ENCODE assay signal across 24 cellular contexts in the genomic region with DNA sequence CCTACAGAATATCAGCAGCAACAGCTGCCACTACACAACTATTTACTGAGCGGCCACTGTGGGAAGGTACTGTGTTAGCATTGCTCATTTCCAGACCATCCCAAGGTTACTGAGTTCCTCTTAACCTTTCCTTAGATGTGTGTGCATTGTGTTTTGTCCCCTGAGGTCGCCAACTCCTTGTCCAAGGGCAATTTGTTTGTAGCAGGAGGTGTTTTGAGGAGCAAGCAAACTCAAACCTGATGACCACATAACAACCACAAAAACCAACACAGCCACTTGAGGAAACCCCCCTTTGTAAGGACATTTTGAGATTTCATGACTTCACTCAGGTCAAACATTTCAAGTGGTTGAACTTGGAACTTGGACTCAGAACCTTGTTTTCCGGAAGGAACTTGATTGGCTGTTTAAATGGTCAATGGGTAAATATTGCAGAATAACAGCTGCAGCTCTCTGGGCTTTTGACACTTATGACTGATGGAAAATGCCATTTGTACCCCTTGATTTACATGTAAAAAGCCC.
A peak's percentile ranks its signal among the peaks of the same experiment; 100 is the strongest.
DNase-seq lines count a peak whose midpoint lies in the region; ATAC-seq, FAIRE-seq and TF ChIP-seq lines count a peak whose summit lies in the region.
"Had no signal": no experiment of that assay in that cellular context is flagged by ENCODE, and none has a peak within 500 bp of the region (broad histone marks: within the 10 kb centered on the region; RNA-seq: fewer than 3 reads in every experiment).

No MANE protein-coding gene starts in this region.

- H3K9me3 Mint-ChIP-seq in astrocyte (ENCODE audit: unreplicated experiment) (no peaks in the 10 kb centered on the region), HFFc6 (no peaks in the 10 kb centered on the region)
- H3K9me3 Mint-ChIP-seq: activated naive CD8-positive, alpha-beta T cell treated with anti-CD3 and anti-CD28 coated beads for 36 hours; natural killer cell had no signal

- H2AFZ ChIP-seq in astrocyte (ENCODE audit: low read depth, low read length), result no peak overlapping the region

- H3K36me3 Mint-ChIP-seq in astrocyte (ENCODE audit: low read depth, unreplicated experiment), result no peaks in the 10 kb centered on the region
- no peaks in the 10 kb centered on the region for H3K36me3 Mint-ChIP-seq in HFFc6 (ENCODE audit: low read depth)
- H3K36me3 Mint-ChIP-seq: activated naive CD8-positive, alpha-beta T cell treated with anti-CD3 and anti-CD28 coated beads for 36 hours; brain; natural killer cell had no signal

- FAIRE-seq in astrocyte (lab: Jason Lieb, UNC), result peak; percentile 5
- FAIRE-seq: endothelial cell of umbilical vein, keratinocyte had no signal

- no peak overlapping the region for H3K4me2 ChIP-seq in astrocyte (ENCODE audit: low read length)
- H3K4me2 ChIP-seq: smooth muscle cell had no signal

- no peak overlapping the region for H3K9ac ChIP-seq in astrocyte (ENCODE audit: low read length)

- peak; percentile 64 for ATAC-seq in GM19025 (IDR thresholded peaks at IDR 0.05; ENCODE audit: low read depth, unreplicated experiment)
- peak; percentile 49 for ATAC-seq in HG02763 (IDR thresholded peaks at IDR 0.05; ENCODE audit: unreplicated experiment)
- ATAC-seq in GM19452 (IDR thresholded peaks at IDR 0.05; ENCODE audit: unreplicated experiment), result no peak
- no peak for ATAC-seq in left cardiac atrium
- ATAC-seq: activated CD4-positive, CD25-positive, alpha-beta regulatory T cell treated with anti-CD3 and anti-CD28 coated beads, Interleukin-2, amount 50 U/mL, for 24 hours; natural killer cell had no signal

- no peak overlapping the region for H3K27ac ChIP-seq in astrocyte (ENCODE audit: low read depth, low read length)
- H3K27ac ChIP-seq: colonic mucosa, Peyer's patch, suprapubic skin had no signal

- H3K9me3 ChIP-seq in astrocyte (ENCODE audit: insufficient read depth, low read depth, low read length), result no peaks in the 10 kb centered on the region
- H3K9me3 ChIP-seq: colonic mucosa, Peyer's patch, suprapubic skin had no signal

- H4K20me1 ChIP-seq in astrocyte (ENCODE audit: insufficient read depth, low read length), result no peaks in the 10 kb centered on the region

- no peak for DNase-seq in astrocyte (ENCODE audit: low read depth)
- no peak for DNase-seq in UCSD-AML1 (lab: John Stamatoyannopoulos, UW; ENCODE audit: unreplicated experiment)
- DNase-seq in HFFc6, result no peak
- DNase-seq in left cardiac atrium, result no peak
- DNase-seq: activated CD8-positive, alpha-beta memory T cell treated with anti-CD3 and anti-CD28 coated beads for 24 hours; activated naive CD8-positive, alpha-beta T cell treated with anti-CD3 and anti-CD28 coated beads for 36 hours; AML-193; colonic mucosa; GOT3; hippocampal formation; natural killer cell; NCI-H226; Peyer's patch; stimulated activated CD4-positive, alpha-beta T cell treated with anti-CD3 and anti-CD28 coated beads, Interleukin-4, amount 100 ng/mL, for 24 hours had no signal

- no peaks in the 10 kb centered on the region for H3K27me3 ChIP-seq in astrocyte (ENCODE audit: insufficient read depth, low read length)
- H3K27me3 ChIP-seq: colonic mucosa, Peyer's patch, suprapubic skin had no signal

- H3K4me3 Mint-ChIP-seq in astrocyte (ENCODE audit: unreplicated experiment), result no peak overlapping the region
- H3K4me3 Mint-ChIP-seq in HFFc6, result no peak overlapping the region
- H3K4me3 Mint-ChIP-seq: activated naive CD8-positive, alpha-beta T cell treated with anti-CD3 and anti-CD28 coated beads for 36 hours; brain; natural killer cell had no signal

- H3K4me3 ChIP-seq in astrocyte (ENCODE audit: insufficient read depth, low read depth, low read length), result no peak overlapping the region
- H3K4me3 ChIP-seq: colonic mucosa, Peyer's patch, smooth muscle cell, suprapubic skin had no signal

- H3K4me1 Mint-ChIP-seq in astrocyte (ENCODE audit: low read depth, unreplicated experiment), result peaks cover 1% of the 10 kb centered on the region
- no peaks in the 10 kb centered on the region for H3K4me1 Mint-ChIP-seq in HFFc6 (ENCODE audit: low read depth)
- H3K4me1 Mint-ChIP-seq: activated naive CD8-positive, alpha-beta T cell treated with anti-CD3 and anti-CD28 coated beads for 36 hours; brain; natural killer cell had no signal

- no peak for TF ChIP-seq CTCF in astrocyte (IDR thresholded peaks at IDR 0.05; ENCODE audit: insufficient read depth, low read depth, low read length)
- no peak for TF ChIP-seq CTCF in HFFc6 (IDR thresholded peaks at IDR 0.05)

- H3K27me3 Mint-ChIP-seq in astrocyte (ENCODE audit: low read depth, unreplicated experiment) (no peaks in the 10 kb centered on the region), HFFc6 (ENCODE audit: insufficient read depth) (peaks cover 4% of the 10 kb centered on the region)
- H3K27me3 Mint-ChIP-seq: activated naive CD8-positive, alpha-beta T cell treated with anti-CD3 and anti-CD28 coated beads for 36 hours; progenitor cell of endocrine pancreas had no signal

- no peaks in the 10 kb centered on the region for H3K36me3 ChIP-seq in astrocyte (ENCODE audit: insufficient read depth, low read length)
- H3K36me3 ChIP-seq: colonic mucosa, Peyer's patch, suprapubic skin had no signal

- no peaks in the 10 kb centered on the region for H3K79me2 ChIP-seq in astrocyte (ENCODE audit: insufficient read depth, low read length)

- intact Hi-C loops in left cardiac atrium (cut with DNase I), result no loop called here

- H3K27ac Mint-ChIP-seq in astrocyte (ENCODE audit: unreplicated experiment), result no peak overlapping the region
- no peak overlapping the region for H3K27ac Mint-ChIP-seq in HFFc6
- H3K27ac Mint-ChIP-seq: activated naive CD8-positive, alpha-beta T cell treated with anti-CD3 and anti-CD28 coated beads for 36 hours; brain; natural killer cell; progenitor cell of endocrine pancreas had no signal

- H3K4me1 ChIP-seq in astrocyte (ENCODE audit: insufficient read depth, low read length), result no peaks in the 10 kb centered on the region
- H3K4me1 ChIP-seq: colonic mucosa, Peyer's patch, suprapubic skin had no signal

Comparison
In these comparisons a context has a peak if more than half of its experiments do, and no peak if none do; other contexts are left out.
1. ATAC-seq: peak in GM19025 (single experiment) and HG02763 (single experiment); none in GM19452 (single experiment) and left cardiac atrium (0 of 2).